In the genomic region with DNA sequence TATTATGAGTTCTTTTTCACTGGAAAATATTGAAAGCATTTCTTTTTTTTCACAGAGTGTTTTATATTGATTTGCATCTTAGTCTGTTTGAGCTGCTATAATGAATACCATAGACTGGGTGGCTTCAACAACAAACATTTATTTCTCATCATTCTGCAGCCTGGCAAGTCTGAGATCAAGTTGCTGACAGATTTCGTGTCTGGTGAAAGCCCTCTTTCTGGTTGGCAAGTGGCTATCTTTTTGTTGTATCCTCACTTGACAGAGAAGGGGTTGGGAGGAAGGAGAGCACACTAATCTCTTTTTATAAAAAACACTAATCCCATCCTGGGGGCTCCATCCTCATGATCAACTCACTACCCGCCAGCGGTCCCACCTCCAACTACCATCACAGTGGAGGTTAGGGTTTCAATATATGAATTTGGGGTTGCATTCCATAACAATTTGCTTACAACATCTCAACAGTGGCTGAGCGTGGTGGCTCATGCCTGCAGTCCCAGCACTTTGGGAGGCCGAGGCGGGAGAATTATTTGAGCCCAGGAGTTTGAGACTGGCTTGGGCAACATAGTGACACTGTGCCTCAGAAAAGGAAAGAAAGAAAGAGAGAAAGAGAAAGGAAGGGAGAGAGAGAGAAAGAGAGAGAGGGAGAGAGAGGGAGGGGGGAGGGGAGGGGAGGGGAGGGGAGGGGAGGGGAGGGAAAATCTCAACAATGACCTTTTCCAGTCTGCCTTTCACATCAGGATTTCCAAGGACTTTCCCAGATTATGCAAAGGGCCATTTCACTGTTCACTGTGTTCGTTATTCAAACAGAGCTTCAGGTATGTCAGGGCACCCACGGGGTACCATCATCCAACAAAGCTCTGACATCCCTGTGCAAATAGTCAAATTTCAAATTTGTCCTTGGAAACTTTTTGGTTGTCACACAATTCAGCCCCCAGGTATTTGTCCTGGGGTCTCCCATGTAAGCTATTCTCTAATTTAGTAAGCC, we compare ENCODE assay signal across 12 cellular contexts.
DNase-seq lines count a peak whose midpoint lies in the region; ATAC-seq and TF ChIP-seq lines count a peak whose summit lies in the region.
"Had no signal": no experiment of that assay in that cellular context is flagged by ENCODE, and none has a peak within 500 bp of the region (broad histone marks: within the 10 kb centered on the region; RNA-seq: fewer than 3 reads in every experiment).

No MANE protein-coding gene starts in this region.

- no peaks in the 10 kb centered on the region for H3K9me3 ChIP-seq in heart left ventricle
- H3K9me3 ChIP-seq in muscle layer of duodenum (ENCODE audit: control insufficient read depth in 1 of 2, low read length in 2 of 2): no peaks in the 10 kb centered on the region

- 88 to 92% (median 91%) methylated on average over 8 of the region's 8 CpGs for WGBS in heart left ventricle, 4 donors

- H3K4me1 ChIP-seq in heart left ventricle (peaks cover 0 to 26% (median 15%) of the 10 kb centered on the region in 12 donors), muscle layer of duodenum (ENCODE audit: control insufficient read depth in 1 of 2, insufficient read depth in 2 of 2, low read length in 2 of 2) (peaks cover 5 to 8% of the 10 kb centered on the region in 2 donors)

- ATAC-seq in heart left ventricle (no peak), omental fat pad (ENCODE audit: low FRiP score) (no peak)

- H3K36me3 ChIP-seq in heart left ventricle (no peaks in the 10 kb centered on the region), muscle layer of duodenum (ENCODE audit: control insufficient read depth in 1 of 2, insufficient read depth in 2 of 2, low read length in 2 of 2) (no peaks in the 10 kb centered on the region)

- H3K27ac ChIP-seq in heart left ventricle (peak overlapping the region in 9 of 12 donors; percentile 37 to 80 (median 69)), muscle layer of duodenum (ENCODE audit: low read length) (peak overlapping the region; percentile 65)

- H3K27me3 ChIP-seq in heart left ventricle (no peaks in the 10 kb centered on the region), muscle layer of duodenum (ENCODE audit: low read depth, low read length) (no peaks in the 10 kb centered on the region)

- no peak overlapping the region for H3K4me3 ChIP-seq in heart left ventricle
- H3K4me3 ChIP-seq in muscle layer of duodenum (ENCODE audit: low read depth in 1 of 2, low read length in 2 of 2): no peak overlapping the region

- TF ChIP-seq CTCF in heart left ventricle (IDR thresholded peaks at IDR 0.05) (no peak), type B pancreatic cell (conservative IDR thresholded peaks at IDR 0.05) (no peak), glutamatergic neuron (IDR thresholded peaks at IDR 0.05; ENCODE audit: partially characterized antibody, unreplicated experiment) (no peak), omental fat pad (IDR thresholded peaks at IDR 0.05) (no peak)

- peak overlapping the region; percentile 78 for H3K27ac Mint-ChIP-seq in type B pancreatic cell
- H3K27ac Mint-ChIP-seq in glutamatergic neuron (ENCODE audit: unreplicated experiment): no peak overlapping the region
- H3K27ac Mint-ChIP-seq: IgD-negative memory B cell had no signal

- no peaks in the 10 kb centered on the region for H3K36me3 Mint-ChIP-seq in type B pancreatic cell
- no peaks in the 10 kb centered on the region for H3K36me3 Mint-ChIP-seq in glutamatergic neuron (ENCODE audit: unreplicated experiment)
- H3K36me3 Mint-ChIP-seq: IgD-negative memory B cell had no signal

- peaks cover 33% of the 10 kb centered on the region for H3K4me1 Mint-ChIP-seq in type B pancreatic cell (ENCODE audit: unreplicated experiment)
- peaks cover 13% of the 10 kb centered on the region for H3K4me1 Mint-ChIP-seq in glutamatergic neuron (ENCODE audit: low read depth, unreplicated experiment)

- DNase-seq in heart left ventricle (no peak), cardiac septum (ENCODE audit: low spot score) (no peak), cerebellar cortex (ENCODE audit: low spot score) (peak; percentile 13), type B pancreatic cell (ENCODE audit: extremely low spot score, unreplicated experiment) (no peak), glutamatergic neuron (no peak), HPDE6-E6E7 (ENCODE audit: extremely low spot score) (no peak), omental fat pad (ENCODE audit: low spot score) (no peak)
- DNase-seq: activated CD8-positive, alpha-beta memory T cell treated with anti-CD3 and anti-CD28 coated beads, Interleukin-2, amount 50 U/mL, for 48 hours; DND-41; OCI-M1 had no signal

- H3K4me3 Mint-ChIP-seq in type B pancreatic cell (no peak overlapping the region), glutamatergic neuron (ENCODE audit: unreplicated experiment) (no peak overlapping the region)
- H3K4me3 Mint-ChIP-seq: IgD-negative memory B cell had no signal

- intact Hi-C loops in heart left ventricle (cut with DNase I): loop anchor here in 1 of 10 donors (5.0 kb wide), 1 partner anchor 231 kb away; a partner anchor contains a TSS
- intact Hi-C loops in cardiac septum (cut with DNase I): no loop called here

- H3K27me3 Mint-ChIP-seq in type B pancreatic cell: no peaks in the 10 kb centered on the region
- H3K27me3 Mint-ChIP-seq in glutamatergic neuron (ENCODE audit: unreplicated experiment): peaks cover 4% of the 10 kb centered on the region
- H3K27me3 Mint-ChIP-seq: IgD-negative memory B cell had no signal

- TF ChIP-seq POLR2A in heart left ventricle (IDR thresholded peaks at IDR 0.05): no peak

- H3K9me3 Mint-ChIP-seq in type B pancreatic cell (no peaks in the 10 kb centered on the region), glutamatergic neuron (ENCODE audit: unreplicated experiment) (no peaks in the 10 kb centered on the region)
